Comparison of ENCODE assay signal across 34 cellular contexts in genomic region chr4:82194329-82194728, GRCh38.
A peak's percentile ranks its signal among the peaks of the same experiment; 100 is the strongest.
DNase-seq lines count a peak whose midpoint lies in the region; ATAC-seq, FAIRE-seq and TF ChIP-seq lines count a peak whose summit lies in the region.
"Had no signal": no experiment of that assay in that cellular context is flagged by ENCODE, and none has a peak within 500 bp of the region (broad histone marks: within the 10 kb centered on the region; RNA-seq: fewer than 3 reads in every experiment).

No MANE protein-coding gene starts in this region.

- DNase-seq in G401 (ENCODE audit: low spot score) (peak; percentile 5), SK-N-MC (ENCODE audit: low read depth, low spot score) (no peak), body of pancreas (peak in 1 of 4 donors; percentile 14), pancreas (no peak), AG20443 (ENCODE audit: low spot score) (no peak), T1000 (lab: John Stamatoyannopoulos, UW) (no peak), hepatocyte (ENCODE audit: low spot score) (no peak)
- no peak for DNase-seq in activated CD4-positive, alpha-beta T cell treated with anti-CD3 and anti-CD28 coated beads, Interleukin-2, amount 50 U/mL, for 48 hours
- DNase-seq: 8988T; ACHN; AML-193; BE2C; C1 segment of cervical spinal cord; Caco-2; Calu3; CD4-positive, alpha-beta memory T cell; CD4-positive, alpha-beta T cell; CD4-positive, CD25-positive, alpha-beta regulatory T cell; CD8-positive, alpha-beta memory T cell; CD8-positive, alpha-beta T cell; COR-L47; DMS 273 treated with DMSO at 0.1 percent for 48 hours; DMS53; DMS79; DMS79 treated with DMSO at 0.1 percent for 48 hours; DND-41; EL had no signal

- no peak for TF ChIP-seq POLR2A in body of pancreas (IDR thresholded peaks at IDR 0.05)

- no peak for FAIRE-seq in pancreas (lab: Jason Lieb, UNC)
- FAIRE-seq: A204.1, A549, D721Med had no signal

- H3K36me3 ChIP-seq in SK-N-MC (ENCODE audit: insufficient read depth, low read length) (no peaks in the 10 kb centered on the region), body of pancreas (replicated peaks in 1 of 2; ENCODE audit: insufficient read depth in 1 of 2, low read depth in 2 of 2) (no peaks in the 10 kb centered on the region), pancreas (no peaks in the 10 kb centered on the region), hepatocyte (replicated peaks; ENCODE audit: insufficient read depth, low read depth) (no peaks in the 10 kb centered on the region)
- H3K36me3 ChIP-seq: BE2C; BLaER1; BLaER1 treated with 17β-estradiol and CSF1 and Interleukin-3, amounts not matched to agents 10 nM and 100 nM had no signal

- H3K9me3 ChIP-seq in SK-N-MC (ENCODE audit: low read depth, low read length) (no peaks in the 10 kb centered on the region), body of pancreas (no peaks in the 10 kb centered on the region), pancreas (no peaks in the 10 kb centered on the region), hepatocyte (ENCODE audit: low read depth) (no peaks in the 10 kb centered on the region)
- H3K9me3 ChIP-seq: A549; BE2C; BLaER1; BLaER1 treated with 17β-estradiol and CSF1 and Interleukin-3, amounts not matched to agents 10 nM and 100 nM; Caco-2 had no signal

- WGBS in body of pancreas, 2 donors = 37 to 44% methylated on average over 4 of the region's 4 CpGs
- 34 to 38% methylated on average over 4 of the region's 4 CpGs for WGBS in pancreas, 2 donors
- WGBS in hepatocyte (ENCODE audit: low lambda C conversion rate, missing lambda C conversion rate) = 83% methylated on average over 4 of the region's 4 CpGs

- no peaks in the 10 kb centered on the region for H3K9me2 ChIP-seq in hepatocyte (replicated peaks; ENCODE audit: insufficient read depth)

- intact Hi-C loops in body of pancreas (cut with DNase I) = no loop called here
- intact Hi-C loops in pancreas (cut with DNase I) = loop anchor here in 1 of 3 donors (10.0 kb wide), 1 partner anchor 730 kb away; no protein-coding TSS in a partner anchor

- H3K27me3 ChIP-seq in body of pancreas = no peaks in the 10 kb centered on the region
- H3K27me3 ChIP-seq in pancreas = no peaks in the 10 kb centered on the region
- H3K27me3 ChIP-seq in hepatocyte = no peaks in the 10 kb centered on the region
- H3K27me3 ChIP-seq: BE2C; BLaER1; BLaER1 treated with 17β-estradiol and CSF1 and Interleukin-3, amounts not matched to agents 10 nM and 100 nM had no signal

- H3K4me1 ChIP-seq in body of pancreas = peaks cover 7% of the 10 kb centered on the region
- H3K4me1 ChIP-seq in pancreas = no peaks in the 10 kb centered on the region
- H3K4me1 ChIP-seq in hepatocyte (ENCODE audit: insufficient read depth) = no peaks in the 10 kb centered on the region
- H3K4me1 ChIP-seq: A549; BE2C; BLaER1; BLaER1 treated with 17β-estradiol and CSF1 and Interleukin-3, amounts not matched to agents 10 nM and 100 nM; Caco-2 had no signal

- H4K20me1 ChIP-seq in hepatocyte (ENCODE audit: insufficient read depth, poor library complexity, severe bottlenecking) = no peaks in the 10 kb centered on the region
- H4K20me1 ChIP-seq: BLaER1; BLaER1 treated with 17β-estradiol and CSF1 and Interleukin-3, amounts not matched to agents 10 nM and 100 nM had no signal

- no peak overlapping the region for H3K4me3 ChIP-seq in SK-N-MC
- H3K4me3 ChIP-seq in body of pancreas = no peak overlapping the region
- no peak overlapping the region for H3K4me3 ChIP-seq in pancreas
- H3K4me3 ChIP-seq in hepatocyte = no peak overlapping the region
- H3K4me3 ChIP-seq: A549; BLaER1; BLaER1 treated with 17β-estradiol and CSF1 and Interleukin-3, amounts not matched to agents 10 nM and 100 nM had no signal

- in situ Hi-C loops in G401 (cut with HindIII; ENCODE audit: low sequenced_read_pairs) = no loop called here

- no peak overlapping the region for H3K4me2 ChIP-seq in hepatocyte
- H3K4me2 ChIP-seq: A549; BLaER1; BLaER1 treated with 17β-estradiol and CSF1 and Interleukin-3, amounts not matched to agents 10 nM and 100 nM had no signal

- peak; percentile 40 for ATAC-seq in body of pancreas
- peak in 3 of 4 donors; percentile 56 to 76 (median 65) for ATAC-seq in pancreas
- ATAC-seq: A549; CD8-positive, alpha-beta T cell had no signal

- no peak overlapping the region for H3K9ac ChIP-seq in SK-N-MC (ENCODE audit: insufficient read length)
- H3K9ac ChIP-seq: BLaER1; BLaER1 treated with 17β-estradiol and CSF1 and Interleukin-3, amounts not matched to agents 10 nM and 100 nM had no signal

- H2AFZ ChIP-seq in hepatocyte = no peak overlapping the region

- peak overlapping the region; percentile 63 for H3K27ac ChIP-seq in SK-N-MC
- no peak overlapping the region for H3K27ac ChIP-seq in body of pancreas
- H3K27ac ChIP-seq in pancreas = no peak overlapping the region
- no peak overlapping the region for H3K27ac ChIP-seq in hepatocyte
- H3K27ac ChIP-seq: 22Rv1; A549; BLaER1; BLaER1 treated with 17β-estradiol and CSF1 and Interleukin-3, amounts not matched to agents 10 nM and 100 nM; C4-2B had no signal

- no peak for TF ChIP-seq CTCF in body of pancreas (IDR thresholded peaks at IDR 0.05)
- no peak for TF ChIP-seq CTCF in pancreas (IDR thresholded peaks at IDR 0.05)
- no peak for TF ChIP-seq CTCF in hepatocyte (IDR thresholded peaks at IDR 0.05; ENCODE audit: poor library complexity)

- no peaks in the 10 kb centered on the region for H3K79me2 ChIP-seq in hepatocyte
